Comparison of ENCODE assay signal across 15 cellular contexts in genomic region chr11:7467652-7468051, GRCh38. TPM values are rescaled to one million over a fixed set of nuclear protein-coding genes. Genes with fewer than 3 reads are reported as not detected.
DNase-seq lines count a peak whose midpoint lies in the region; ATAC-seq and TF ChIP-seq lines count a peak whose summit lies in the region.
"Had no signal": no experiment of that assay in that cellular context is flagged by ENCODE, and none has a peak within 500 bp of the region (broad histone marks: within the 10 kb centered on the region; RNA-seq: fewer than 3 reads in every experiment).

No MANE protein-coding gene starts in this region.

- ATAC-seq in GM18909 (IDR thresholded peaks at IDR 0.05; ENCODE audit: poor library complexity, unreplicated experiment) (peak; percentile 84), HG02588 (IDR thresholded peaks at IDR 0.05; ENCODE audit: unreplicated experiment) (peak; percentile 95), HG03469 (IDR thresholded peaks at IDR 0.05; ENCODE audit: unreplicated experiment) (peak; percentile 56)
- ATAC-seq in activated CD4-positive, CD25-positive, alpha-beta regulatory T cell treated with anti-CD3 and anti-CD28 coated beads, Interleukin-2, amount 50 U/mL, for 24 hours, result no peak
- ATAC-seq: left colon had no signal

- H3K4me1 Mint-ChIP-seq in Caco-2 (ENCODE audit: low read depth, unreplicated experiment), result no peaks in the 10 kb centered on the region

- no peaks in the 10 kb centered on the region for H3K9me3 ChIP-seq in Caco-2
- H3K9me3 ChIP-seq: colonic mucosa, SJSA1 had no signal

- H3K4me3 Mint-ChIP-seq in Caco-2 (ENCODE audit: unreplicated experiment), result no peak overlapping the region

- DNase-seq in Daoy (ENCODE audit: low read depth) (peak; percentile 55), Caco-2 (no peak), kidney tubule cell (ENCODE audit: low spot score) (no peak)
- no peak for DNase-seq in activated CD4-positive, CD25-positive, alpha-beta regulatory T cell (lab: John Stamatoyannopoulos, UW)
- DNase-seq: activated naive CD4-positive, alpha-beta T cell; colonic mucosa; GF-D8; left colon; NCI-H1105; NCI-H748 treated with DMSO at 0.1 percent for 48 hours had no signal

- H3K4me1 ChIP-seq in Caco-2, result no peaks in the 10 kb centered on the region
- H3K4me1 ChIP-seq: colonic mucosa, SJSA1 had no signal

- H3K27me3 Mint-ChIP-seq in Caco-2 (ENCODE audit: insufficient read depth, unreplicated experiment), result peaks cover 12% of the 10 kb centered on the region

- no peak for TF ChIP-seq CTCF in Caco-2 (IDR thresholded peaks at IDR 0.05; ENCODE audit: insufficient read depth in 1 of 2, low read depth in 1 of 2, low read length in 1 of 2, severe bottlenecking in 1 of 2, unreplicated experiment in 1 of 2)

- CTCF ChIA-PET in Caco-2 (lab: Charles Lee), result no interaction called here

- H3K36me3 ChIP-seq in Caco-2 (ENCODE audit: control insufficient read depth, insufficient read depth, low read length), result no peaks in the 10 kb centered on the region
- H3K36me3 ChIP-seq: colonic mucosa, SJSA1 had no signal

- H3K9me3 Mint-ChIP-seq in Caco-2 (ENCODE audit: unreplicated experiment), result no peaks in the 10 kb centered on the region

- no peak overlapping the region for H3K4me3 ChIP-seq in Caco-2 (ENCODE audit: low read depth, low read length)
- H3K4me3 ChIP-seq: colonic mucosa, SJSA1 had no signal

- H3K27ac Mint-ChIP-seq in Caco-2 (ENCODE audit: unreplicated experiment), result no peak overlapping the region

- BruUV-seq in Caco-2 (replicated peaks; lab: Mats Ljungman, UMichigan), result no TSS peak

- H3K27me3 ChIP-seq in Caco-2 (replicated peaks; ENCODE audit: control insufficient read depth, insufficient read depth, low read length), result 0 out of 2 replicates have a peak, but pooled peaks cover 1% of the 10 kb centered on the region
- H3K27me3 ChIP-seq: colonic mucosa, SJSA1 had no signal

- POLR2A ChIA-PET in Caco-2 (lab: Charles Lee), result no interaction called here

- H3K36me3 Mint-ChIP-seq in Caco-2 (ENCODE audit: insufficient read depth, unreplicated experiment), result no peaks in the 10 kb centered on the region

- intact Hi-C loops in Caco-2 (cut with micrococcal nuclease; ENCODE audit: unreplicated experiment), result no loop called here

RNA-seq across cellular contexts. Expression of gene OLFML1, which starts 17.7 kb away (rescaled TPM):
- 0.42 TPM in 1 of 2 replicates, not detected in the other for total RNA-seq in Daoy (2014; rRNA removed; shearing (Covaris generic))
- 1.8 and 3.9 TPM in 2 replicates for total RNA-seq in Caco-2 (2022)

RNA-seq across cellular contexts. Expression of gene PPFIBP2, which starts 46.1 kb away (rescaled TPM):
- 2.2 and 4.2 TPM in 2 replicates for total RNA-seq in Daoy (2014; rRNA removed; shearing (Covaris generic))
- 72.5 and 79.8 TPM in 2 replicates for total RNA-seq in Caco-2 (2022)

Comparison
In these comparisons a context has a peak if more than half of its experiments do, and no peak if none do; other contexts are left out.
1. ATAC-seq: peak in GM18909 (single experiment), HG02588 (single experiment) and HG03469 (single experiment); none in activated CD4-positive, CD25-positive, alpha-beta regulatory T cell treated with anti-CD3 and anti-CD28 coated beads, Interleukin-2, amount 50 U/mL, for 24 hours (0 of 2).
2. RNA of gene PPFIBP2, which starts 46.1 kb away (total RNA-seq): 72.5 to 79.8 TPM in Caco-2; 2.2 to 4.2 TPM in Daoy; every median in the first group is over 10 times any median in the second.